In genomic region chr2:230899786-230900185, GRCh38 we compare ENCODE assay signal across 19 cellular contexts. TPM values are rescaled to one million over a fixed set of nuclear protein-coding genes. Genes with fewer than 3 reads are reported as not detected.
DNase-seq lines count a peak whose midpoint lies in the region.
"Had no signal": no experiment of that assay in that cellular context is flagged by ENCODE, and none has a peak within 500 bp of the region (broad histone marks: within the 10 kb centered on the region; RNA-seq: fewer than 3 reads in every experiment).

No MANE protein-coding gene starts in this region.

- peaks cover 13% of the 10 kb centered on the region for H3K4me1 Mint-ChIP-seq in activated naive CD4-positive, alpha-beta T cell treated with anti-CD3 and anti-CD28 coated beads for 36 hours (ENCODE audit: low read depth)
- peaks cover 53% of the 10 kb centered on the region for H3K4me1 Mint-ChIP-seq in activated T-cell treated with anti-CD3 and anti-CD28 coated beads, Interleukin-2, amount 50 U/mL, for 24 hours (ENCODE audit: low read depth)
- H3K4me1 Mint-ChIP-seq in stimulated activated naive CD8-positive, alpha-beta T cell treated with anti-CD3 and anti-CD28 coated beads, Interleukin-15, Interleukin-2, amounts not matched to agents 100 ng/mL and 50 ng/mL, for 24 hours (ENCODE audit: low read depth): peaks cover 62% of the 10 kb centered on the region

- H3K27ac ChIP-seq in SJCRH30: no peak overlapping the region
- H3K27ac ChIP-seq: vagina had no signal

- no peak overlapping the region for H3K27ac Mint-ChIP-seq in activated naive CD4-positive, alpha-beta T cell treated with anti-CD3 and anti-CD28 coated beads for 36 hours
- no peak overlapping the region for H3K27ac Mint-ChIP-seq in activated T-cell treated with anti-CD3 and anti-CD28 coated beads, Interleukin-2, amount 50 U/mL, for 24 hours
- peak overlapping the region; percentile 65 for H3K27ac Mint-ChIP-seq in stimulated activated naive CD8-positive, alpha-beta T cell treated with anti-CD3 and anti-CD28 coated beads, Interleukin-15, Interleukin-2, amounts not matched to agents 100 ng/mL and 50 ng/mL, for 24 hours
- H3K27ac Mint-ChIP-seq: natural killer cell, progenitor cell of endocrine pancreas had no signal

- peak; percentile 60 for DNase-seq in activated naive CD4-positive, alpha-beta T cell treated with anti-CD3 and anti-CD28 coated beads for 36 hours
- no peak for DNase-seq in activated naive CD4-positive, alpha-beta T cell treated with anti-CD3 and anti-CD28 coated beads, Interleukin-2, amount 50 U/mL, for 16 hours
- peak; percentile 58 for DNase-seq in activated T-cell treated with anti-CD3 and anti-CD28 coated beads, Interleukin-2, amount 50 U/mL, for 24 hours
- peak; percentile 11 for DNase-seq in posterior vena cava (ENCODE audit: low spot score)
- no peak for DNase-seq in SJCRH30
- no peak for DNase-seq in hippocampal formation (lab: John Stamatoyannopoulos, UW)
- no peak for DNase-seq in NCI-H2196 (lab: John Stamatoyannopoulos, UW; ENCODE audit: unreplicated experiment)
- DNase-seq: CD4-positive, alpha-beta memory T cell; KBM-7; NCI-H1048; NCI-H2081 treated with DMSO at 0.1 percent for 48 hours; Right ventricle myocardium superior had no signal

- H3K4me3 ChIP-seq in SJCRH30: no peak overlapping the region
- H3K4me3 ChIP-seq: smooth muscle cell, vagina had no signal

- no peaks in the 10 kb centered on the region for H3K9me3 ChIP-seq in SJCRH30 (replicated peaks)
- H3K9me3 ChIP-seq: vagina had no signal

- intact Hi-C loops in activated naive CD4-positive, alpha-beta T cell treated with anti-CD3 and anti-CD28 coated beads for 36 hours (cut with micrococcal nuclease): loop anchor here (10.0 kb wide), 1 partner anchor 565 kb away; the partner anchor contains the start of gene NCL
- intact Hi-C loops in posterior vena cava (cut with DNase I): loop anchor here in 1 of 2 donors (10.0 kb wide), 1 partner anchor 85 kb away; no protein-coding TSS in a partner anchor

- no peaks in the 10 kb centered on the region for H3K36me3 ChIP-seq in SJCRH30
- H3K36me3 ChIP-seq: vagina had no signal

- H3K4me1 ChIP-seq in SJCRH30: no peaks in the 10 kb centered on the region
- H3K4me1 ChIP-seq: vagina had no signal

- no peaks in the 10 kb centered on the region for H3K36me3 Mint-ChIP-seq in activated naive CD4-positive, alpha-beta T cell treated with anti-CD3 and anti-CD28 coated beads for 36 hours (ENCODE audit: low read depth)
- no peaks in the 10 kb centered on the region for H3K36me3 Mint-ChIP-seq in activated T-cell treated with anti-CD3 and anti-CD28 coated beads, Interleukin-2, amount 50 U/mL, for 24 hours (ENCODE audit: low read depth)
- H3K36me3 Mint-ChIP-seq in stimulated activated naive CD8-positive, alpha-beta T cell treated with anti-CD3 and anti-CD28 coated beads, Interleukin-15, Interleukin-2, amounts not matched to agents 100 ng/mL and 50 ng/mL, for 24 hours (ENCODE audit: low read depth): no peaks in the 10 kb centered on the region
- H3K36me3 Mint-ChIP-seq: CD4-positive, alpha-beta memory T cell; natural killer cell had no signal

- H3K4me3 Mint-ChIP-seq in activated naive CD4-positive, alpha-beta T cell treated with anti-CD3 and anti-CD28 coated beads for 36 hours: no peak overlapping the region
- H3K4me3 Mint-ChIP-seq in activated T-cell treated with anti-CD3 and anti-CD28 coated beads, Interleukin-2, amount 50 U/mL, for 24 hours: no peak overlapping the region
- H3K4me3 Mint-ChIP-seq in stimulated activated naive CD8-positive, alpha-beta T cell treated with anti-CD3 and anti-CD28 coated beads, Interleukin-15, Interleukin-2, amounts not matched to agents 100 ng/mL and 50 ng/mL, for 24 hours: no peak overlapping the region
- H3K4me3 Mint-ChIP-seq: CD4-positive, alpha-beta memory T cell; dendritic cell treated with granulocyte-macrophage colony-stimulating factor and Interleukin-4, amounts not matched to agents 40 ng/mL and 50 ng/mL, for 4 days; natural killer cell had no signal

- CTCF ChIA-PET in activated naive CD4-positive, alpha-beta T cell treated with anti-CD3 and anti-CD28 coated beads for 36 hours (lab: Charles Lee): interaction anchor here (1.6 to 8.4 kb wide), 2 partner anchors 24 to 87 kb away, joined by 4 to 151 read pairs; no protein-coding TSS in a partner anchor

- H3K27me3 ChIP-seq in SJCRH30: peaks cover 52% of the 10 kb centered on the region
- H3K27me3 ChIP-seq: vagina had no signal

- H3K27me3 Mint-ChIP-seq in activated naive CD4-positive, alpha-beta T cell treated with anti-CD3 and anti-CD28 coated beads for 36 hours (ENCODE audit: low read depth): peaks cover 15% of the 10 kb centered on the region
- H3K27me3 Mint-ChIP-seq in activated T-cell treated with anti-CD3 and anti-CD28 coated beads, Interleukin-2, amount 50 U/mL, for 24 hours: peaks cover 24% of the 10 kb centered on the region
- H3K27me3 Mint-ChIP-seq in stimulated activated naive CD8-positive, alpha-beta T cell treated with anti-CD3 and anti-CD28 coated beads, Interleukin-15, Interleukin-2, amounts not matched to agents 100 ng/mL and 50 ng/mL, for 24 hours: peaks cover 6% of the 10 kb centered on the region

- H3K9me3 Mint-ChIP-seq in activated naive CD4-positive, alpha-beta T cell treated with anti-CD3 and anti-CD28 coated beads for 36 hours: no peaks in the 10 kb centered on the region
- no peaks in the 10 kb centered on the region for H3K9me3 Mint-ChIP-seq in activated T-cell treated with anti-CD3 and anti-CD28 coated beads, Interleukin-2, amount 50 U/mL, for 24 hours
- H3K9me3 Mint-ChIP-seq in stimulated activated naive CD8-positive, alpha-beta T cell treated with anti-CD3 and anti-CD28 coated beads, Interleukin-15, Interleukin-2, amounts not matched to agents 100 ng/mL and 50 ng/mL, for 24 hours: no peaks in the 10 kb centered on the region
- H3K9me3 Mint-ChIP-seq: CD4-positive, alpha-beta memory T cell; dendritic cell treated with granulocyte-macrophage colony-stimulating factor and Interleukin-4, amounts not matched to agents 40 ng/mL and 50 ng/mL, for 4 days; natural killer cell had no signal

RNA-seq across cellular contexts. Expression of gene GPR55, which starts 25.3 kb away (rescaled TPM):
- total RNA-seq in activated naive CD4-positive, alpha-beta T cell treated with anti-CD3 and anti-CD28 coated beads for 36 hours: under 1 TPM; 0.35 to 0.43 TPM
- under 1 TPM; 0.14 to 0.19 TPM for total RNA-seq in posterior vena cava
- total RNA-seq in SJCRH30 (2014; rRNA removed; shearing (Covaris generic)): 0.10 TPM in 1 of 2 replicates, not detected in the other
- total RNA-seq: kidney epithelial cell, progenitor cell of endocrine pancreas, Right ventricle myocardium superior, smooth muscle cell had no signal

RNA-seq across cellular contexts. Expression of gene ITM2C, which starts 35.0 kb away (rescaled TPM):
- 10 to 100 TPM; 13.0 to 13.6 TPM for total RNA-seq in activated naive CD4-positive, alpha-beta T cell treated with anti-CD3 and anti-CD28 coated beads for 36 hours
- total RNA-seq in posterior vena cava: 10 to 100 TPM; 54.7 to 64.9 TPM
- 18.1 and 20.9 TPM in 2 replicates for total RNA-seq in SJCRH30 (2014; rRNA removed; shearing (Covaris generic))

Comparison
In these comparisons a context has a peak if more than half of its experiments do, and no peak if none do; other contexts are left out.
1. DNase-seq: peak in activated naive CD4-positive, alpha-beta T cell treated with anti-CD3 and anti-CD28 coated beads for 36 hours (single experiment), activated T-cell treated with anti-CD3 and anti-CD28 coated beads, Interleukin-2, amount 50 U/mL, for 24 hours (single experiment) and posterior vena cava (single experiment); none in activated naive CD4-positive, alpha-beta T cell treated with anti-CD3 and anti-CD28 coated beads, Interleukin-2, amount 50 U/mL, for 16 hours (single experiment), SJCRH30 (0 of 2), hippocampal formation (0 of 2) and NCI-H2196 (single experiment).